In the genomic region with DNA sequence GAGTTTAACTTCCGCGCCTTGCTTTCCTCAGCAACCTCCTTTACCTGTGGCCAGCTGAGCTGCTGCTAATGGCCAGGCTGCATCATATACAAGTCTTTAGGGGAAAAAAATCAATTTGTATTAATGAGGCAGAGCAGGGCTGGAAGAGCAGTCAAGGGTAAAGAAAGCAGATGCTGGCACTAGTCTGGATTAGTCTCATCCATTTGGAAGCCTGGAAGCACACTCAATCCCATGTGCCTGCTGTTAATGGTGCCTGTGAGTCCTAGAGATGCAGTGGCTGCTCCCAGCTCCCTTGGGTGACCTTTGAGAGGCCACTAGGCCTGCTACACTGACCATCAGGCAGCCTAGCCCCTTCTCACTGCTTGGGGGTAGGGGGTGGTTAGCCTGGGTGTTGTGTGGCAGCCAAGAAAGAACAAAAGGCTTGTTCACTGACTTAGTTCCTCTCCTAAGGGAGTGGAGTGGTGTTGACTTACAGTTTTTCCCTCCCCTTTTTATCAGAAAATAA, we compare ENCODE assay signal across 9 cellular contexts. TPM values are rescaled to one million over a fixed set of nuclear protein-coding genes. Genes with fewer than 3 reads are reported as not detected.
DNase-seq lines count a peak whose midpoint lies in the region; ATAC-seq lines count a peak whose summit lies in the region.
"Had no signal": no experiment of that assay in that cellular context is flagged by ENCODE, and none has a peak within 500 bp of the region (broad histone marks: within the 10 kb centered on the region; RNA-seq: fewer than 3 reads in every experiment).

No MANE protein-coding gene starts in this region.

- peak overlapping the region; percentile 60 for H3K27ac ChIP-seq in cingulate gyrus (ENCODE audit: low read depth, low read length)

- intact Hi-C loops in posterior vena cava (cut with DNase I): no loop called here

- ATAC-seq in GM18519 (IDR thresholded peaks at IDR 0.05; ENCODE audit: low FRiP score, unreplicated experiment) (no peak), HG02623 (IDR thresholded peaks at IDR 0.05; ENCODE audit: unreplicated experiment) (no peak), GM18858 (IDR thresholded peaks at IDR 0.05; ENCODE audit: unreplicated experiment) (no peak)

- DNase-seq in DMS 273 (lab: John Stamatoyannopoulos, UW; ENCODE audit: unreplicated experiment): peak; percentile 73
- DNase-seq in NCI-H2171 treated with DMSO at 0.1 percent for 48 hours (lab: John Stamatoyannopoulos, UW): peak; percentile 98
- DNase-seq in posterior vena cava (ENCODE audit: low spot score): peak; percentile 35
- DNase-seq in AML-193 (lab: John Stamatoyannopoulos, UW): no peak
- DNase-seq: cortex of kidney had no signal

RNA-seq across cellular contexts. Expression of a gene that starts 8.0 kb away (rescaled TPM):
- total RNA-seq in posterior vena cava: 10 to 100 TPM; 12.8 to 18.8 TPM

Comparison
In these comparisons a context has a peak if more than half of its experiments do, and no peak if none do; other contexts are left out.
1. DNase-seq: peak in DMS 273 (single experiment), NCI-H2171 treated with DMSO at 0.1 percent for 48 hours (single experiment) and posterior vena cava (single experiment); none in AML-193 (0 of 2).